Comparison of ENCODE assay signal across 8 cellular contexts in genomic region chr9:125758986-125759811, GRCh38. TPM values are rescaled to one million over a fixed set of nuclear protein-coding genes. Genes with fewer than 3 reads are reported as not detected.
DNase-seq lines count a peak whose midpoint lies in the region; ATAC-seq and TF ChIP-seq lines count a peak whose summit lies in the region.

No MANE protein-coding gene starts in this region.

- H3K4me2 ChIP-seq in KMS-11 = peak overlapping the region; percentile 100

- peaks cover 36% of the 10 kb centered on the region; the same call in 1 of the 2 replicates for H4K20me1 ChIP-seq in KMS-11 (ENCODE audit: insufficient read depth)

- H2AFZ ChIP-seq in KMS-11 (ENCODE audit: low read depth) = no peak overlapping the region

- H3K36me3 ChIP-seq in KMS-11 (ENCODE audit: insufficient read depth) = 0 out of 2 replicates have a peak, but pooled peaks cover 7% of the 10 kb centered on the region

- H3K27me3 ChIP-seq in KMS-11 (ENCODE audit: insufficient read depth, low read depth) = no peaks in the 10 kb centered on the region

- no peak for TF ChIP-seq CTCF in KMS-11 (conservative IDR thresholded peaks at IDR 0.05; ENCODE audit: low read depth, low read length)

- H3K9ac ChIP-seq in KMS-11 = no peak overlapping the region

- H3K4me3 Mint-ChIP-seq in activated naive CD8-positive, alpha-beta T cell treated with anti-CD3 and anti-CD28 coated beads, Interleukin-2, amount 10 ng/mL, durations not matched to agents 7 days and 5 days = peak overlapping the region; percentile 58

- H3K4me1 Mint-ChIP-seq in activated naive CD8-positive, alpha-beta T cell treated with anti-CD3 and anti-CD28 coated beads, Interleukin-2, amount 10 ng/mL, durations not matched to agents 7 days and 5 days = peaks cover 8% of the 10 kb centered on the region

- no peak for ATAC-seq in activated naive CD8-positive, alpha-beta T cell treated with anti-CD3 and anti-CD28 coated beads, Interleukin-2, amount 10 ng/mL, durations not matched to agents 7 days and 5 days (ENCODE audit: low read depth)
- peak; percentile 83 for ATAC-seq in left lobe of liver
- no peak for ATAC-seq in HG03520 (IDR thresholded peaks at IDR 0.05; ENCODE audit: unreplicated experiment)
- ATAC-seq in HG03342 (IDR thresholded peaks at IDR 0.05; ENCODE audit: unreplicated experiment) = no peak

- peak overlapping the region; percentile 14; the same call in 1 of the 2 replicates for H3K27ac ChIP-seq in KMS-11

- no peak overlapping the region for H3K4me3 ChIP-seq in KMS-11 (IDR thresholded peaks at IDR 0.05; ENCODE audit: insufficient read depth, low read depth, low read length)

- no peaks in the 10 kb centered on the region for H3K9me3 Mint-ChIP-seq in activated naive CD8-positive, alpha-beta T cell treated with anti-CD3 and anti-CD28 coated beads, Interleukin-2, amount 10 ng/mL, durations not matched to agents 7 days and 5 days

- H3K79me2 ChIP-seq in KMS-11 (ENCODE audit: insufficient read depth, low read depth) = peaks cover 100% of the 10 kb centered on the region

- H3K27ac Mint-ChIP-seq in activated naive CD8-positive, alpha-beta T cell treated with anti-CD3 and anti-CD28 coated beads, Interleukin-2, amount 10 ng/mL, durations not matched to agents 7 days and 5 days = no peak overlapping the region

- POLR2A ChIA-PET in activated naive CD8-positive, alpha-beta T cell treated with anti-CD3 and anti-CD28 coated beads, Interleukin-2, amount 10 ng/mL, durations not matched to agents 7 days and 5 days (lab: Charles Lee) = interaction anchor here (1.6 kb wide), 1 partner anchor 11 kb away, joined by 4 read pairs; no protein-coding TSS in a partner anchor

- peaks cover 100% of the 10 kb centered on the region for H3K4me1 ChIP-seq in KMS-11 (ENCODE audit: low read depth, poor library complexity, severe bottlenecking)

- H3K27me3 Mint-ChIP-seq in activated naive CD8-positive, alpha-beta T cell treated with anti-CD3 and anti-CD28 coated beads, Interleukin-2, amount 10 ng/mL, durations not matched to agents 7 days and 5 days = no peaks in the 10 kb centered on the region

- H3K36me3 Mint-ChIP-seq in activated naive CD8-positive, alpha-beta T cell treated with anti-CD3 and anti-CD28 coated beads, Interleukin-2, amount 10 ng/mL, durations not matched to agents 7 days and 5 days = peaks cover 2% of the 10 kb centered on the region

- DNase-seq in DMS53 (lab: John Stamatoyannopoulos, UW) = peak; percentile 59
- no peak for DNase-seq in activated naive CD8-positive, alpha-beta T cell treated with anti-CD3 and anti-CD28 coated beads, Interleukin-2, amount 10 ng/mL, durations not matched to agents 7 days and 5 days
- DNase-seq in left lobe of liver (ENCODE audit: low spot score) = no peak
- no peak for DNase-seq in activated CD8-positive, alpha-beta memory T cell treated with anti-CD3 and anti-CD28 coated beads for 24 hours
- DNase-seq in D341Med (ENCODE audit: low spot score) = no peak

RNA-seq across cellular contexts. Expression of gene PBX3, which starts 12.0 kb away (rescaled TPM):
- 10 to 100 TPM; 24.3 to 28.0 TPM for total RNA-seq in activated naive CD8-positive, alpha-beta T cell treated with anti-CD3 and anti-CD28 coated beads, Interleukin-2, amount 10 ng/mL, durations not matched to agents 7 days and 5 days
- 15.0 TPM for total RNA-seq in left lobe of liver

RNA-seq across cellular contexts. Expression of gene MAPKAP1, which starts 52.2 kb away (rescaled TPM):
- 10 to 100 TPM; 48.2 to 51.5 TPM for total RNA-seq in activated naive CD8-positive, alpha-beta T cell treated with anti-CD3 and anti-CD28 coated beads, Interleukin-2, amount 10 ng/mL, durations not matched to agents 7 days and 5 days
- 42.4 TPM for total RNA-seq in left lobe of liver
